16 cellular contexts compared by ENCODE assay signal in the genomic region with DNA sequence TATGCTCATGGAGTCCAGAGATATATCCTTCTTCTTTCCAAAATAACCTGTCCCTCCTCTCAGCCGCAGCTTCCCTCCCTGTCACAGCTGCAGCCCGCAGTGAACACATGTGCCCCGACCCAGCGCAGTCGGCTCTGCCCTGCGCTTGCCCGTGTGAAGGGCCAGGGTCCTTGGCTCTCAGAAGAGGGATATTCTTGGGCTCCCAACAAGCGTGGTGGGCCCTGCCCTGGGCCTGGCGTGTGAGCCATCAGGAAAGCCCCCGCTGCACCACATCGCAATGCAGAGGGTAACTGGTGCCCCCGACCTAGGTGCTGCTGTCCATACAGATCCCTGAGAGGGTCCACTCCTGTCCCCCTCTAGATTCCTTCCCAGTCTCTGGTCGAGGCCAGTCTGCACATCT.
"Had no signal": no experiment of that assay in that cellular context is flagged by ENCODE, and none has a peak within 500 bp of the region (broad histone marks: within the 10 kb centered on the region; RNA-seq: fewer than 3 reads in every experiment).

No MANE protein-coding gene starts in this region.

- ATAC-seq: foreskin keratinocyte, left colon, natural killer cell had no signal

- H3K27ac ChIP-seq: foreskin keratinocyte, neural progenitor cell, ovary, right atrium auricular region, sigmoid colon, tibial artery, upper lobe of left lung, uterus had no signal

- H3K4me3 ChIP-seq: neural progenitor cell, ovary, right atrium auricular region, sigmoid colon, skin epidermis, tibial artery, upper lobe of left lung, uterus had no signal

- H3K4me3 Mint-ChIP-seq: mesothelial cell of epicardium, natural killer cell, neural progenitor cell had no signal

- H3K9ac ChIP-seq: neural progenitor cell had no signal

- H3K27ac Mint-ChIP-seq: mesothelial cell of epicardium, natural killer cell, neural progenitor cell had no signal

- H3K4me1 ChIP-seq: foreskin keratinocyte, uterus had no signal

- H3K9me3 ChIP-seq: ovary, right atrium auricular region, sigmoid colon, tibial artery, upper lobe of left lung, uterus had no signal

- H3K9me3 Mint-ChIP-seq: mesothelial cell of epicardium, natural killer cell, neural progenitor cell had no signal

- DNase-seq: erythroblast; foreskin keratinocyte; left colon; natural killer cell; nucleus accumbens; ovary; sigmoid colon; stimulated activated CD4-positive, alpha-beta T cell treated with anti-CD3 and anti-CD28 coated beads, Interleukin-12 subunit alpha, Interleukin-12 subunit beta, amount 100 ng/mL, for 4 hours; stimulated activated naive CD4-positive, alpha-beta T cell treated with Interleukin-2 at 50 U/mL for 16 hours; upper lobe of left lung; uterus had no signal

- H3K27me3 ChIP-seq: foreskin keratinocyte, neural progenitor cell, ovary, right atrium auricular region, sigmoid colon, tibial artery, upper lobe of left lung, uterus had no signal

- H3K36me3 ChIP-seq: neural progenitor cell, ovary, uterus had no signal
